Comparison of ENCODE assay signal across 21 cellular contexts in the genomic region with DNA sequence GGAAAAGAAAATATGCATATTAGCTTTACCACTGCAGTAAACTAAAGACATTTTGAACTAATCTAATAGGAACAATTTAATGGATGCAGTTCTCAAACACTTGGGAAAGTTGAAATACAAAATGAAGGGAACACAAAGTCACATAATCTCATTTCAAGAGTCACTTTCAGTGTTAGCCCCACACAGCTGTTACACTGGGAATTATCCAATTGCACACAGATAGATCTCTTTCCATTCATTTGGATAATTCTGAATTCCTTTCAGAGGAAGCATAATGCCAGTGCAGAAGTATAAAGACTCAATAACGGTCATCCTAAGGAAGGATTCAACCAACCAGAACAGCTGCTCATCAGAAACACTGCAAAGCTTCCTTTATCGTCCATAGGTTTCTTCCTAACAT.
"Had no signal": no experiment of that assay in that cellular context is flagged by ENCODE, and none has a peak within 500 bp of the region (broad histone marks: within the 10 kb centered on the region; RNA-seq: fewer than 3 reads in every experiment).

No MANE protein-coding gene starts in this region.

- DNase-seq: cerebellar nuclear complex; colonic mucosa; dermis blood vessel endothelial cell; effector CD4-positive, alpha-beta T cell; endodermal cell; erythroblast; foreskin keratinocyte; head of caudate nucleus; kidney glomerular epithelial cell; mammary epithelial cell; occipital lobe; pancreas; right lobe of liver; stimulated activated CD4-positive, alpha-beta T cell treated with anti-CD3 and anti-CD28 coated beads, Interleukin-4, amount 100 ng/mL, for 1 hour; stimulated activated CD8-positive, alpha-beta memory T cell treated with anti-CD3 and anti-CD28 coated beads, Interleukin-4, amount 100 ng/mL, for 48 hours; stimulated activated naive CD8-positive, alpha-beta T cell treated with anti-CD3 and anti-CD28 coated beads, Interleukin-15, Interleukin-2, amounts not matched to agents 100 U/mL and 50 U/mL, for 24 hours; transverse colon had no signal

- H3K27ac ChIP-seq: colonic mucosa, foreskin keratinocyte, hepatocyte, neural progenitor cell, pancreas, prostate gland, right lobe of liver, thoracic aorta, transverse colon had no signal
